In genomic region chr4:140641789-140642439, GRCh38 we compare ENCODE assay signal across 13 cellular contexts.
A peak's percentile ranks its signal among the peaks of the same experiment; 100 is the strongest.
DNase-seq lines count a peak whose midpoint lies in the region; ATAC-seq and TF ChIP-seq lines count a peak whose summit lies in the region.
"Had no signal": no experiment of that assay in that cellular context is flagged by ENCODE, and none has a peak within 500 bp of the region (broad histone marks: within the 10 kb centered on the region; RNA-seq: fewer than 3 reads in every experiment).

No MANE protein-coding gene starts in this region.

- H3K36me3 Mint-ChIP-seq in GM23338 (ENCODE audit: low read depth) (no peaks in the 10 kb centered on the region; the same call in 2 of the 3 replicates), progenitor cell of endocrine pancreas (ENCODE audit: insufficient read depth) (peaks cover 50% of the 10 kb centered on the region)
- H3K36me3 Mint-ChIP-seq: natural killer cell treated with Interleukin-12 subunit alpha and Interleukin-12 subunit beta and Interleukin-15 and Interleukin-18, amount 100 ng/mL, for 72 hours had no signal

- H3K27ac ChIP-seq in GM23338 (ENCODE audit: low read depth) (0 out of 2 replicates have a peak overlapping the region, but pooled peaks have one; percentile 66), body of pancreas (peak overlapping the region in 2 of 4 donors; percentile 57 to 69), tibial artery (no peak overlapping the region)
- H3K27ac ChIP-seq: epithelial cell of prostate had no signal

- no peaks in the 10 kb centered on the region for H3K36me3 ChIP-seq in GM23338 (ENCODE audit: insufficient read depth)
- H3K36me3 ChIP-seq in body of pancreas (replicated peaks in 1 of 2; ENCODE audit: insufficient read depth in 1 of 2, low read depth in 2 of 2), result no peaks in the 10 kb centered on the region
- no peaks in the 10 kb centered on the region for H3K36me3 ChIP-seq in kidney epithelial cell (ENCODE audit: control insufficient read depth, insufficient read depth, low read length)
- H3K36me3 ChIP-seq in tibial artery, result peaks cover 0 to 62% (median 31%) of the 10 kb centered on the region in 3 donors

- no peaks in the 10 kb centered on the region for H3K79me2 ChIP-seq in GM23338 (replicated peaks; ENCODE audit: insufficient read depth)

- H3F3A ChIP-seq in GM23338 (replicated peaks; ENCODE audit: low read depth), result no peaks in the 10 kb centered on the region

- intact Hi-C loops in body of pancreas (cut with DNase I) (no loop called here), tibial artery (cut with DNase I; ENCODE audit: low total_unique reads) (no loop called here)

- H3K4me2 ChIP-seq in GM23338, result peak overlapping the region; percentile 55

- peaks cover 11% of the 10 kb centered on the region for H3K4me1 ChIP-seq in GM23338 (ENCODE audit: insufficient read depth)
- H3K4me1 ChIP-seq in body of pancreas, result peaks cover 13% of the 10 kb centered on the region
- no peaks in the 10 kb centered on the region for H3K4me1 ChIP-seq in tibial artery

- TF ChIP-seq CTCF in GM23338 (conservative IDR thresholded peaks at IDR 0.05; ENCODE audit: low read depth in 2 of 2), result peak; percentile 40 to 60
- peak in 1 of 7 experiments; percentile 23 for TF ChIP-seq CTCF in body of pancreas (IDR thresholded peaks at IDR 0.05)
- TF ChIP-seq CTCF in kidney epithelial cell (IDR thresholded peaks at IDR 0.05; ENCODE audit: insufficient read depth, low read length, poor library complexity, severe bottlenecking), result peak; percentile 24
- TF ChIP-seq CTCF in progenitor cell of endocrine pancreas (IDR thresholded peaks at IDR 0.05; ENCODE audit: unreplicated experiment), result no peak
- TF ChIP-seq CTCF in tibial artery (IDR thresholded peaks at IDR 0.05), result no peak

- H3K27ac Mint-ChIP-seq in GM23338, result peak overlapping the region; percentile 80; the same call in 1 of the 2 replicates
- H3K27ac Mint-ChIP-seq in progenitor cell of endocrine pancreas, result peak overlapping the region; percentile 78
- H3K27ac Mint-ChIP-seq: activated CD4-positive, alpha-beta T cell treated with anti-CD3 and anti-CD28 coated beads for 36 hours; activated T-helper 2 cell treated with anti-CD3 and anti-CD28 coated beads, Interferon-gamma antibody, Interleukin-2, Interleukin-4, amounts not matched to agents 10 μg/mL and 5 μg/mL and 100 μg/mL, durations not matched to agents 14 hours and 24 hours and 36 hours; natural killer cell treated with Interleukin-12 subunit alpha and Interleukin-12 subunit beta and Interleukin-15 and Interleukin-18, amount 100 ng/mL, for 72 hours had no signal

- H3K4me3 Mint-ChIP-seq in GM23338 (no peak overlapping the region), progenitor cell of endocrine pancreas (ENCODE audit: low read depth) (peak overlapping the region; percentile 11)
- H3K4me3 Mint-ChIP-seq: activated CD4-positive, alpha-beta T cell treated with anti-CD3 and anti-CD28 coated beads for 36 hours; natural killer cell treated with Interleukin-12 subunit alpha and Interleukin-12 subunit beta and Interleukin-15 and Interleukin-18, amount 100 ng/mL, for 72 hours had no signal

- WGBS in body of pancreas, 2 donors, result 66 to 75% methylated on average over 22 to 25 of the region's 25 CpGs

- peak; percentile 76 for ATAC-seq in GM23338
- peak; percentile 20 for ATAC-seq in body of pancreas
- no peak for ATAC-seq in HG02610 (IDR thresholded peaks at IDR 0.05; ENCODE audit: unreplicated experiment)
- ATAC-seq in GM19035 (IDR thresholded peaks at IDR 0.05; ENCODE audit: unreplicated experiment), result no peak
- ATAC-seq: activated CD4-positive, alpha-beta T cell treated with anti-CD3 and anti-CD28 coated beads for 36 hours; natural killer cell treated with Interleukin-12 subunit alpha and Interleukin-12 subunit beta and Interleukin-15 and Interleukin-18, amount 100 ng/mL, for 72 hours had no signal

- H3K4me3 ChIP-seq in GM23338 (no peak overlapping the region), body of pancreas (no peak overlapping the region), kidney epithelial cell (ENCODE audit: low read depth, low read length) (no peak overlapping the region), tibial artery (peak overlapping the region in 1 of 2 donors; percentile 1)

- H3K9me3 Mint-ChIP-seq in GM23338, result no peaks in the 10 kb centered on the region
- H3K9me3 Mint-ChIP-seq in progenitor cell of endocrine pancreas (ENCODE audit: low read depth), result no peaks in the 10 kb centered on the region
- H3K9me3 Mint-ChIP-seq: activated T-helper 2 cell treated with anti-CD3 and anti-CD28 coated beads, Interferon-gamma antibody, Interleukin-2, Interleukin-4, amounts not matched to agents 10 μg/mL and 5 μg/mL and 100 μg/mL, durations not matched to agents 14 hours and 24 hours and 36 hours; natural killer cell treated with Interleukin-12 subunit alpha and Interleukin-12 subunit beta and Interleukin-15 and Interleukin-18, amount 100 ng/mL, for 72 hours had no signal

- H3K27me3 Mint-ChIP-seq in GM23338 (ENCODE audit: insufficient read depth, low read depth, poor library complexity) (peaks cover 4% of the 10 kb centered on the region), progenitor cell of endocrine pancreas (no peaks in the 10 kb centered on the region)

- no peaks in the 10 kb centered on the region for H3K9me2 ChIP-seq in GM23338 (ENCODE audit: insufficient read depth)

- DNase-seq in GM23338 (ENCODE audit: low spot score) (peak; percentile 75), body of pancreas (peak in 1 of 4 donors; percentile 44), kidney epithelial cell (ENCODE audit: low read depth) (no peak), progenitor cell of endocrine pancreas (ENCODE audit: low spot score, unreplicated experiment) (no peak), tibial artery (no peak), COLO829 (ENCODE audit: low spot score) (no peak)
- DNase-seq: activated CD4-positive, alpha-beta T cell treated with anti-CD3 and anti-CD28 coated beads for 36 hours; NCI-H2107 had no signal

- peak in 1 of 3 donors; percentile 22 for TF ChIP-seq POLR2A in body of pancreas (IDR thresholded peaks at IDR 0.05)

- H2AFZ ChIP-seq in GM23338, result peak overlapping the region; percentile 93

- H3K4me1 Mint-ChIP-seq in GM23338 (peaks cover 36% of the 10 kb centered on the region), progenitor cell of endocrine pancreas (ENCODE audit: low read depth) (peaks cover 35% of the 10 kb centered on the region)
- H3K4me1 Mint-ChIP-seq: activated CD4-positive, alpha-beta T cell treated with anti-CD3 and anti-CD28 coated beads for 36 hours had no signal

- H4K20me1 ChIP-seq in GM23338 (replicated peaks; ENCODE audit: insufficient read depth), result no peaks in the 10 kb centered on the region

- H3K9me3 ChIP-seq in body of pancreas (no peaks in the 10 kb centered on the region), tibial artery (no peaks in the 10 kb centered on the region)

- H3K27me3 ChIP-seq in GM23338 (ENCODE audit: insufficient read depth) (no peaks in the 10 kb centered on the region), body of pancreas (no peaks in the 10 kb centered on the region), kidney epithelial cell (ENCODE audit: control insufficient read depth, insufficient read depth, low read length) (no peaks in the 10 kb centered on the region), tibial artery (no peaks in the 10 kb centered on the region)

TF ChIP-seq in GM23338, 12 proteins besides CTCF, POLR2A, EP300 and RAD21 (continues in another document):
- TF ChIP-seq ZNF114 (CRISPR knock-in tag; IDR thresholded peaks at IDR 0.05), result 0 out of 2 replicates have a peak, but pooled peaks have one; percentile 44
- no peak for TF ChIP-seq CREB1 (CRISPR knock-in tag; IDR thresholded peaks at IDR 0.05; ENCODE audit: low read depth)
- TF ChIP-seq EZH2phosphoT487 (IDR thresholded peaks at IDR 0.05; ENCODE audit: unreplicated experiment), result no peak
- no peak for TF ChIP-seq JUNB (IDR thresholded peaks at IDR 0.05; ENCODE audit: unreplicated experiment)
- no peak for TF ChIP-seq ZNF331 (CRISPR knock-in tag; IDR thresholded peaks at IDR 0.05; ENCODE audit: low read depth)

Comparison
In these comparisons a context has a peak if more than half of its experiments do, and no peak if none do; other contexts are left out.
1. ATAC-seq: peak in GM23338 (single experiment) and body of pancreas (single experiment); none in HG02610 (single experiment) and GM19035 (single experiment).
2. CTCF ChIP-seq: peak in GM23338 (2 of 2) and kidney epithelial cell (single experiment); none in progenitor cell of endocrine pancreas (single experiment) and tibial artery (0 of 2).